ENCODE assay signal across 24 cellular contexts in genomic region chr4:44086753-44087152, GRCh38.
A peak's percentile ranks its signal among the peaks of the same experiment; 100 is the strongest.
DNase-seq lines count a peak whose midpoint lies in the region; ATAC-seq and TF ChIP-seq lines count a peak whose summit lies in the region.
"Had no signal": no experiment of that assay in that cellular context is flagged by ENCODE, and none has a peak within 500 bp of the region (broad histone marks: within the 10 kb centered on the region; RNA-seq: fewer than 3 reads in every experiment).

No MANE protein-coding gene starts in this region.

- CTCF ChIA-PET in naive thymus-derived CD4-positive, alpha-beta T cell (lab: Charles Lee), result no interaction called here

- no peak for TF ChIP-seq CTCF in epithelial cell of esophagus (IDR thresholded peaks at IDR 0.05; ENCODE audit: insufficient read depth, low read depth, low read length, missing control alignments)
- no peak for TF ChIP-seq CTCF in fibroblast of villous mesenchyme (IDR thresholded peaks at IDR 0.05; ENCODE audit: insufficient read depth, low read depth, low read length)
- TF ChIP-seq CTCF in body of pancreas (IDR thresholded peaks at IDR 0.05), result no peak

- DNase-seq in HS-5 (ENCODE audit: low read depth) (peak; percentile 5), amniotic epithelial cell (ENCODE audit: low read depth) (peak; percentile 26), epithelial cell of esophagus (ENCODE audit: low read depth) (peak; percentile 51), fibroblast of villous mesenchyme (ENCODE audit: low read depth) (peak; percentile 46), posterior vena cava (ENCODE audit: low spot score) (no peak), body of pancreas (no peak), medulla oblongata (ENCODE audit: extremely low spot score) (no peak)
- DNase-seq in naive thymus-derived CD4-positive, alpha-beta T cell, result no peak
- DNase-seq: 8988T; ACHN; AML-193; BE2C; CD4-positive, alpha-beta T cell; CD8-positive, alpha-beta memory T cell; DMS 273 treated with DMSO at 0.1 percent for 48 hours; DMS79; EL; GDM1; GOT3; HFFc6 had no signal

- no peak overlapping the region for H3K27ac Mint-ChIP-seq in naive thymus-derived CD4-positive, alpha-beta T cell
- H3K27ac Mint-ChIP-seq: CD14-positive monocyte; CD4-positive, alpha-beta T cell; CD8-positive, alpha-beta memory T cell; HFFc6 had no signal

- H3K27me3 ChIP-seq in naive thymus-derived CD4-positive, alpha-beta T cell (ENCODE audit: control insufficient read depth in 2 of 2, insufficient read depth in 2 of 2, low read length in 2 of 2), result no peaks in the 10 kb centered on the region
- H3K27me3 ChIP-seq in body of pancreas, result no peaks in the 10 kb centered on the region
- H3K27me3 ChIP-seq: BE2C; BLaER1 treated with 17β-estradiol and CSF1 and Interleukin-3, amounts not matched to agents 10 nM and 100 nM had no signal

- no peak for ATAC-seq in naive thymus-derived CD4-positive, alpha-beta T cell
- ATAC-seq in body of pancreas, result no peak
- ATAC-seq: A549 had no signal

- H3K4me3 Mint-ChIP-seq in naive thymus-derived CD4-positive, alpha-beta T cell, result no peak overlapping the region
- H3K4me3 Mint-ChIP-seq: CD14-positive monocyte; CD4-positive, alpha-beta T cell; CD8-positive, alpha-beta memory T cell; HFFc6 had no signal

- no peak for TF ChIP-seq POLR2A in body of pancreas (IDR thresholded peaks at IDR 0.05)

- H3K4me3 ChIP-seq in epithelial cell of esophagus (ENCODE audit: low read length), result no peak overlapping the region
- no peak overlapping the region for H3K4me3 ChIP-seq in fibroblast of villous mesenchyme (ENCODE audit: low read depth, low read length)
- no peak overlapping the region for H3K4me3 ChIP-seq in naive thymus-derived CD4-positive, alpha-beta T cell (ENCODE audit: low read length)
- H3K4me3 ChIP-seq in body of pancreas, result no peak overlapping the region
- H3K4me3 ChIP-seq: A549; BLaER1 treated with 17β-estradiol and CSF1 and Interleukin-3, amounts not matched to agents 10 nM and 100 nM; HAP-1 had no signal

- no peaks in the 10 kb centered on the region for H3K36me3 Mint-ChIP-seq in naive thymus-derived CD4-positive, alpha-beta T cell
- H3K36me3 Mint-ChIP-seq: CD14-positive monocyte; CD8-positive, alpha-beta memory T cell had no signal

- no peak overlapping the region for H3K27ac ChIP-seq in naive thymus-derived CD4-positive, alpha-beta T cell (ENCODE audit: low read depth, low read length)
- H3K27ac ChIP-seq in body of pancreas, result no peak overlapping the region
- H3K27ac ChIP-seq: A549; BLaER1 treated with 17β-estradiol and CSF1 and Interleukin-3, amounts not matched to agents 10 nM and 100 nM had no signal

- no peaks in the 10 kb centered on the region for H3K4me1 Mint-ChIP-seq in naive thymus-derived CD4-positive, alpha-beta T cell
- H3K4me1 Mint-ChIP-seq: CD14-positive monocyte; CD8-positive, alpha-beta memory T cell had no signal

- intact Hi-C loops in posterior vena cava (cut with DNase I), result no loop called here
- intact Hi-C loops in naive thymus-derived CD4-positive, alpha-beta T cell (cut with micrococcal nuclease), result no loop called here
- intact Hi-C loops in body of pancreas (cut with DNase I), result no loop called here

- H3K36me3 ChIP-seq in naive thymus-derived CD4-positive, alpha-beta T cell (ENCODE audit: control insufficient read depth in 2 of 3, insufficient read depth in 3 of 3, low read length in 3 of 3), result no peaks in the 10 kb centered on the region
- no peaks in the 10 kb centered on the region for H3K36me3 ChIP-seq in body of pancreas (replicated peaks in 1 of 2; ENCODE audit: insufficient read depth in 1 of 2, low read depth in 2 of 2)
- H3K36me3 ChIP-seq: BE2C; BLaER1 treated with 17β-estradiol and CSF1 and Interleukin-3, amounts not matched to agents 10 nM and 100 nM; HAP-1 had no signal

- H3K9me3 ChIP-seq in naive thymus-derived CD4-positive, alpha-beta T cell (ENCODE audit: control insufficient read depth in 2 of 3, low read length in 3 of 3), result no peaks in the 10 kb centered on the region
- no peaks in the 10 kb centered on the region for H3K9me3 ChIP-seq in body of pancreas
- H3K9me3 ChIP-seq: A549, BE2C, HAP-1 had no signal

- H3K4me1 ChIP-seq in naive thymus-derived CD4-positive, alpha-beta T cell (ENCODE audit: control insufficient read depth in 2 of 2, insufficient read depth in 2 of 2, low read length in 2 of 2), result no peaks in the 10 kb centered on the region
- H3K4me1 ChIP-seq in body of pancreas, result no peaks in the 10 kb centered on the region
- H3K4me1 ChIP-seq: A549, BE2C, HAP-1 had no signal

- no peaks in the 10 kb centered on the region for H3K27me3 Mint-ChIP-seq in naive thymus-derived CD4-positive, alpha-beta T cell
- H3K27me3 Mint-ChIP-seq: CD4-positive, alpha-beta T cell; CD8-positive, alpha-beta memory T cell had no signal

- peaks cover 2 to 33% (median 7%) of the 10 kb centered on the region in 11 donors for H3K9me3 Mint-ChIP-seq in naive thymus-derived CD4-positive, alpha-beta T cell

- POLR2A ChIA-PET in naive thymus-derived CD4-positive, alpha-beta T cell (lab: Charles Lee), result no interaction called here

Comparison
In these comparisons a context has a peak if more than half of its experiments do, and no peak if none do; other contexts are left out.
1. DNase-seq: peak in HS-5 (single experiment), amniotic epithelial cell (single experiment), epithelial cell of esophagus (single experiment) and fibroblast of villous mesenchyme (single experiment); none in posterior vena cava (single experiment), naive thymus-derived CD4-positive, alpha-beta T cell (0 of 9), body of pancreas (0 of 4) and medulla oblongata (single experiment).